In the genomic region with DNA sequence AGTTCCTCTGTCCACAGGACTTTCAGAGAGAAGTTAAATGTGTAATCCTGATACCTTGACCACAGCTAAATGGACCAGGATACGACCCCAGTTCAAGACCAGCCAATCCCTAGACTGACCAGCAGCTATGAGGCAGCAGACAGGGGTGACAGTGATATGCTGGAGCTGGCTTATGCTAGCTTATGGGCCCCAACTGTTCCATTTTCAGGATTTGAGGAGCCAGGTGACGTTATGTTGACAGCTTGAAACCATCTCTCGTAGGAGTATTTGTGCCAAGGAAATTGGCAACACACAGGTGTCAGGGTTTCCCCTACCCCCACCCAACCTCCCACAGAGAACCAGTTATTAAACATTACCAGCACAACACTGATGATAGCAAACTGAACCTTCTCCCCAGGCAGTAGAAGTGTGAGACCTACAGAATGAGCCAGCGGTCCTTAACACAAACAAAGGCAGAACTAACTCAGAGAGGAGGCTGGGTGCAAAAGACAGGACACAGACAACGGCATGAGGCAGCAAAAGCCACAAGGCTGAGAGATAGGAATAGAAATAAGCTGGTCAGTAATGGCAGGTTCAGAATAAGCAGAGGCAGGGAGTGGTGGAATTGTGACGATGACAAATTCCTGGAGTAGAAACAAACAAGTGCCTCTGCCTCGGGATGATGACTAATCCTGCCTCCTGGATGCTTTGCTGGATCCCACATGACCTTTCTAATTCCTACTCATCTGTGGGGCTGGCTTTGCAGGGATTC, we compare ENCODE assay signal across 11 cellular contexts.
DNase-seq lines count a peak whose midpoint lies in the region; ATAC-seq and TF ChIP-seq lines count a peak whose summit lies in the region.
"Had no signal": no experiment of that assay in that cellular context is flagged by ENCODE, and none has a peak within 500 bp of the region (broad histone marks: within the 10 kb centered on the region; RNA-seq: fewer than 3 reads in every experiment).

No MANE protein-coding gene starts in this region.

- H3K4me1 Mint-ChIP-seq in stimulated activated memory B cell treated with anti-CD40 and anti-IgM and Interleukin-4, amounts not matched to agents 10 μg/mL and 1 μg/mL and 100 μg/mL, for 72 hours: no peaks in the 10 kb centered on the region
- H3K4me1 Mint-ChIP-seq: CD8-positive, alpha-beta memory T cell had no signal

- CTCF ChIA-PET in BJ (lab: Yijun Ruan, JAX): no interaction called here

- H3K4me3 ChIP-seq in BJ (ENCODE audit: low read depth, low read length) (no peak overlapping the region), cardiac fibroblast (replicated peaks in 1 of 2; ENCODE audit: low read depth in 2 of 2, low read length in 2 of 2) (no peak overlapping the region), left lung (no peak overlapping the region), prostate gland (no peak overlapping the region)

- no peaks in the 10 kb centered on the region for H3K9me3 ChIP-seq in left lung
- H3K9me3 ChIP-seq in prostate gland: no peaks in the 10 kb centered on the region

- TF ChIP-seq POLR2A in prostate gland (IDR thresholded peaks at IDR 0.05): no peak

- no peaks in the 10 kb centered on the region for H3K9me3 Mint-ChIP-seq in stimulated activated memory B cell treated with anti-CD40 and anti-IgM and Interleukin-4, amounts not matched to agents 10 μg/mL and 1 μg/mL and 100 μg/mL, for 72 hours
- H3K9me3 Mint-ChIP-seq: activated T-cell treated with anti-CD3 and anti-CD28 coated beads, Interleukin-2, amount 50 U/mL, for 72 hours had no signal

- POLR2A ChIA-PET in BJ (lab: Charles Lee): no interaction called here

- peaks cover 19% of the 10 kb centered on the region for H3K27me3 Mint-ChIP-seq in stimulated activated memory B cell treated with anti-CD40 and anti-IgM and Interleukin-4, amounts not matched to agents 10 μg/mL and 1 μg/mL and 100 μg/mL, for 72 hours

- ATAC-seq in left lung: peak; percentile 75
- no peak for ATAC-seq in stimulated activated memory B cell treated with anti-CD40 and anti-IgM and Interleukin-4, amounts not matched to agents 10 μg/mL and 1 μg/mL and 100 μg/mL, for 72 hours
- no peak for ATAC-seq in HG03439 (IDR thresholded peaks at IDR 0.05; ENCODE audit: unreplicated experiment)
- ATAC-seq in GM21447 (IDR thresholded peaks at IDR 0.05; ENCODE audit: unreplicated experiment): no peak
- ATAC-seq: activated T-cell treated with anti-CD3 and anti-CD28 coated beads, Interleukin-2, amount 50 U/mL, for 72 hours had no signal

- WGBS in prostate gland: 25% methylated on average over 7 of the region's 7 CpGs

- no peak overlapping the region for H3K4me3 Mint-ChIP-seq in stimulated activated memory B cell treated with anti-CD40 and anti-IgM and Interleukin-4, amounts not matched to agents 10 μg/mL and 1 μg/mL and 100 μg/mL, for 72 hours
- H3K4me3 Mint-ChIP-seq: activated T-cell treated with anti-CD3 and anti-CD28 coated beads, Interleukin-2, amount 50 U/mL, for 72 hours; CD8-positive, alpha-beta memory T cell had no signal

- no peak overlapping the region for H3K27ac Mint-ChIP-seq in stimulated activated memory B cell treated with anti-CD40 and anti-IgM and Interleukin-4, amounts not matched to agents 10 μg/mL and 1 μg/mL and 100 μg/mL, for 72 hours
- H3K27ac Mint-ChIP-seq: activated T-cell treated with anti-CD3 and anti-CD28 coated beads, Interleukin-2, amount 50 U/mL, for 72 hours had no signal

- H3K36me3 Mint-ChIP-seq in stimulated activated memory B cell treated with anti-CD40 and anti-IgM and Interleukin-4, amounts not matched to agents 10 μg/mL and 1 μg/mL and 100 μg/mL, for 72 hours: no peaks in the 10 kb centered on the region

- peak; percentile 41 for DNase-seq in BJ (ENCODE audit: low read depth)
- peak; percentile 42 for DNase-seq in HK-2 (ENCODE audit: unreplicated experiment)
- DNase-seq in cardiac fibroblast (ENCODE audit: low read depth in 2 of 2): peak; percentile 60 to 66
- no peak for DNase-seq in left lung
- no peak for DNase-seq in prostate gland (ENCODE audit: low spot score)
- DNase-seq: activated T-cell treated with anti-CD3 and anti-CD28 coated beads, Interleukin-2, amount 50 U/mL, for 72 hours; CD8-positive, alpha-beta memory T cell; NCI-H748 treated with DMSO at 0.1 percent for 48 hours had no signal

- TF ChIP-seq CTCF in BJ (IDR thresholded peaks at IDR 0.05; ENCODE audit: insufficient read depth, low read depth, low read length) (no peak), cardiac fibroblast (IDR thresholded peaks at IDR 0.05; ENCODE audit: low read depth, low read length) (no peak), left lung (IDR thresholded peaks at IDR 0.05) (no peak), prostate gland (IDR thresholded peaks at IDR 0.05) (no peak)

- intact Hi-C loops in left lung (cut with DNase I) (no loop called here), prostate gland (cut with DNase I) (no loop called here)

- H3K27ac ChIP-seq in left lung (no peak overlapping the region), prostate gland (no peak overlapping the region)

- no peaks in the 10 kb centered on the region for H3K36me3 ChIP-seq in BJ (ENCODE audit: control insufficient read depth, insufficient read depth, low read length)
- no peaks in the 10 kb centered on the region for H3K36me3 ChIP-seq in left lung
- H3K36me3 ChIP-seq in prostate gland: no peaks in the 10 kb centered on the region

- H3K4me1 ChIP-seq in left lung (no peaks in the 10 kb centered on the region), prostate gland (replicated peaks) (no peaks in the 10 kb centered on the region)

- H3K27me3 ChIP-seq in BJ (ENCODE audit: control insufficient read depth, insufficient read depth, low read length) (no peaks in the 10 kb centered on the region), left lung (no peaks in the 10 kb centered on the region), prostate gland (replicated peaks; ENCODE audit: insufficient read depth) (no peaks in the 10 kb centered on the region)

Comparison
In these comparisons a context has a peak if more than half of its experiments do, and no peak if none do; other contexts are left out.
1. DNase-seq: peak in BJ (single experiment), HK-2 (single experiment) and cardiac fibroblast (2 of 2); none in left lung (0 of 2) and prostate gland (single experiment).